Comparison of ENCODE assay signal across 6 cellular contexts in genomic region chr19:19488041-19488874, GRCh38. TPM values are rescaled to one million over a fixed set of nuclear protein-coding genes. Genes with fewer than 3 reads are reported as not detected.
DNase-seq lines count a peak whose midpoint lies in the region; ATAC-seq and TF ChIP-seq lines count a peak whose summit lies in the region.

No MANE protein-coding gene starts in this region.

- H3K23me2 ChIP-seq in H9 (ENCODE audit: insufficient read length, low read depth, low read length, poor library complexity, severe bottlenecking) = no peaks in the 10 kb centered on the region

- peaks cover 9% of the 10 kb centered on the region; the same call in 1 of the 2 replicates for H3K4me1 ChIP-seq in H9 (ENCODE audit: insufficient read depth, low read length)
- H3K4me1 ChIP-seq in body of pancreas = peaks cover 55% of the 10 kb centered on the region

- no peaks in the 10 kb centered on the region for H4K20me1 ChIP-seq in H9 (ENCODE audit: control insufficient read depth, insufficient read depth, insufficient read length)

- no peak overlapping the region for H3K56ac ChIP-seq in H9 (ENCODE audit: insufficient read length, low read depth, low read length)

- no peak overlapping the region for H3T11ph ChIP-seq in H9 (ENCODE audit: low read length)

- H3K4me3 ChIP-seq in body of pancreas = no peak overlapping the region

- H2BK15ac ChIP-seq in H9 (ENCODE audit: low read depth, low read length) = no peak overlapping the region

- peak overlapping the region; percentile 17 to 29; a peak in 2 of 5 replicates for H3K4me3 Mint-ChIP-seq in H9
- peak overlapping the region; percentile 48 to 79 (median 73) for H3K4me3 Mint-ChIP-seq in naive thymus-derived CD8-positive, alpha-beta T cell

- H3K9me3 Mint-ChIP-seq in H9 = no peaks in the 10 kb centered on the region
- no peaks in the 10 kb centered on the region for H3K9me3 Mint-ChIP-seq in naive thymus-derived CD8-positive, alpha-beta T cell

- H3K9me3 ChIP-seq in H9 (ENCODE audit: control insufficient read depth, low read depth, low read length) (no peaks in the 10 kb centered on the region), body of pancreas (no peaks in the 10 kb centered on the region)

- H4K91ac ChIP-seq in H9 (ENCODE audit: insufficient read length, low read depth, low read length) = no peak overlapping the region

- no peak overlapping the region for H3K4me2 ChIP-seq in H9 (ENCODE audit: insufficient read depth, insufficient read length, low read length)

- H3K4me1 Mint-ChIP-seq in H9 = peaks cover 47 to 49% of the 10 kb centered on the region in 2 experiments
- H3K4me1 Mint-ChIP-seq in naive thymus-derived CD8-positive, alpha-beta T cell = peaks cover 23 to 70% (median 62%) of the 10 kb centered on the region in 4 donors

- no CpG with 5 or more reads among the region's 18 CpGs for WGBS in H9 (ENCODE audit: extremely low coverage, insufficient read length, low lambda C conversion rate)
- 46 to 62% methylated on average over 6 to 18 of the region's 18 CpGs for WGBS in body of pancreas, 2 donors

- H3K27ac Mint-ChIP-seq in H9 = peak overlapping the region; percentile 96 to 99 (median 98)
- peak overlapping the region; percentile 97 to 99 (median 98) for H3K27ac Mint-ChIP-seq in naive thymus-derived CD8-positive, alpha-beta T cell

- no peak overlapping the region for H4K5ac ChIP-seq in H9 (ENCODE audit: insufficient read length, low read depth, low read length)

- H2AFZ ChIP-seq in H9 (ENCODE audit: low read length) = no peak overlapping the region

- no peak overlapping the region for H2AK5ac ChIP-seq in H9 (ENCODE audit: insufficient read length, low read length)

- peaks cover 11 to 33% (median 28%) of the 10 kb centered on the region in 3 experiments; a peak in 6 of 7 replicates for H3K36me3 Mint-ChIP-seq in H9 (ENCODE audit: insufficient read depth in 1 of 3, low read depth in 3 of 3)
- peaks cover 0 to 23% (median 2%) of the 10 kb centered on the region in 3 donors for H3K36me3 Mint-ChIP-seq in naive thymus-derived CD8-positive, alpha-beta T cell

- H2BK20ac ChIP-seq in H9 (ENCODE audit: low read depth, low read length, poor library complexity, severe bottlenecking) = no peak overlapping the region

- no peak for TF ChIP-seq POLR2A in body of pancreas (IDR thresholded peaks at IDR 0.05)

- POLR2A ChIA-PET in naive thymus-derived CD8-positive, alpha-beta T cell (lab: Charles Lee) = interaction anchor here (0.7 to 9.1 kb wide), 13 partner anchors 13 to 297 kb away, joined by 3 to 131 read pairs (median 8); partner anchors contain the start of genes GATAD2A and NR2C2AP

- ATAC-seq in body of pancreas (peak; percentile 12), GM19035 (IDR thresholded peaks at IDR 0.05; ENCODE audit: unreplicated experiment) (no peak)
- no peak for ATAC-seq in naive thymus-derived CD8-positive, alpha-beta T cell

- DNase-seq in H9 = no peak
- peak; percentile 51 to 65 (median 58) for DNase-seq in body of pancreas
- peak in 1 of 10 donors; percentile 59 for DNase-seq in naive thymus-derived CD8-positive, alpha-beta T cell
- no peak for DNase-seq in NCI-H128 (lab: John Stamatoyannopoulos, UW; ENCODE audit: unreplicated experiment)
- no peak for DNase-seq in NCI-H774 (lab: John Stamatoyannopoulos, UW)

- no peaks in the 10 kb centered on the region for H3K27me3 ChIP-seq in H9 (ENCODE audit: insufficient read depth, low read length)
- no peaks in the 10 kb centered on the region for H3K27me3 ChIP-seq in body of pancreas

- peaks cover 4% of the 10 kb centered on the region; the same call in 1 of the 2 replicates for H3K79me2 ChIP-seq in H9 (ENCODE audit: insufficient read depth, low read length)

- no peak overlapping the region for H3K4ac ChIP-seq in H9 (ENCODE audit: low read depth, low read length)

- H3K23ac ChIP-seq in H9 (ENCODE audit: insufficient read length, low read depth, low read length) = no peak overlapping the region

- peak overlapping the region; percentile 11; the same call in 1 of the 2 replicates for H3K14ac ChIP-seq in H9 (ENCODE audit: insufficient read depth, low read length)

- H3K79me1 ChIP-seq in H9 (ENCODE audit: insufficient read depth, low read depth, low read length, poor library complexity, severe bottlenecking) = no peaks in the 10 kb centered on the region

- peak overlapping the region; percentile 2 for H3K27ac ChIP-seq in H9 (ENCODE audit: insufficient read length, low read depth, low read length)
- H3K27ac ChIP-seq in body of pancreas = peak overlapping the region; percentile 53 to 88 (median 77)

- H3K18ac ChIP-seq in H9 (ENCODE audit: insufficient read length, low read depth, low read length) = peak overlapping the region; percentile 75

- peaks cover 0 to 2% of the 10 kb centered on the region in 2 donors for H3K36me3 ChIP-seq in body of pancreas (replicated peaks in 1 of 2; ENCODE audit: insufficient read depth in 1 of 2, low read depth in 2 of 2)

- no peak overlapping the region for H2BK120ac ChIP-seq in H9 (ENCODE audit: low read depth, low read length, poor library complexity, severe bottlenecking)

- H3K27me3 Mint-ChIP-seq in H9 (ENCODE audit: low read depth) = no peaks in the 10 kb centered on the region
- no peaks in the 10 kb centered on the region for H3K27me3 Mint-ChIP-seq in naive thymus-derived CD8-positive, alpha-beta T cell

- H4K8ac ChIP-seq in H9 (replicated peaks; ENCODE audit: insufficient read length, low read depth, low read length) = no peak overlapping the region

- TF ChIP-seq CTCF in H9 (conservative IDR thresholded peaks at IDR 0.05) (no peak), body of pancreas (IDR thresholded peaks at IDR 0.05) (no peak)

- intact Hi-C loops in body of pancreas (cut with DNase I) = no loop called here

- no peak overlapping the region for H2BK5ac ChIP-seq in H9 (ENCODE audit: insufficient read length, low read length)

- H2BK12ac ChIP-seq in H9 (ENCODE audit: insufficient read length, low read depth, low read length) = no peak overlapping the region

- H3K9ac ChIP-seq in H9 (ENCODE audit: extremely low read depth, insufficient read length, low read length) = no peak overlapping the region

RNA-seq across cellular contexts. Expression of gene TSSK6, which starts 27.1 kb away (rescaled TPM):
- total RNA-seq in H9 (2021) (2.6 and 2.8 TPM in 2 replicates), body of pancreas (1 to 10 TPM; 2.1 to 2.6 TPM)
- total RNA-seq in naive thymus-derived CD8-positive, alpha-beta T cell = 10 to 100 TPM in 1 of 2 experiments, 1 to 10 TPM in 1; 9.3 to 10.8 TPM
- 1 to 10 TPM in 2 of 3 donors, under 1 TPM in 1; 0.59 to 3.7 (median 3.1) TPM for polyA plus RNA-seq in naive thymus-derived CD8-positive, alpha-beta T cell

RNA-seq across cellular contexts. Expression of gene NDUFA13, which starts 27.8 kb away (rescaled TPM):
- total RNA-seq in H9 (2021) (489 and 509 TPM in 2 replicates), body of pancreas (10 to 100 TPM; 32.0 to 38.4 TPM)
- total RNA-seq in naive thymus-derived CD8-positive, alpha-beta T cell = 100 to 1,000 TPM; 177 to 180 TPM
- polyA plus RNA-seq in naive thymus-derived CD8-positive, alpha-beta T cell = 100 to 1,000 TPM; 329 to 360 (median 338) TPM

RNA-seq across cellular contexts. Expression of gene YJEFN3, which starts 40.5 kb away (rescaled TPM):
- 15.7 and 16.6 TPM in 2 replicates for total RNA-seq in H9 (2021)
- total RNA-seq in body of pancreas = 10 to 100 TPM in 1 of 2 donors, 1 to 10 TPM in 1; 2.6 to 11.2 TPM
- total RNA-seq in naive thymus-derived CD8-positive, alpha-beta T cell = 10 to 100 TPM; 11.1 to 12.8 TPM
- polyA plus RNA-seq in naive thymus-derived CD8-positive, alpha-beta T cell = under 1 TPM in 2 of 3 donors, not detected in 1; 0.08 to 0.63 TPM

RNA-seq across cellular contexts. Expression of gene CILP2, which starts 49.8 kb away (rescaled TPM):
- total RNA-seq in H9 (2021) (5.9 and 6.4 TPM in 2 replicates), body of pancreas (under 1 TPM in 1 of 2 donors, not detected in 1; 0.66 TPM)
- under 1 TPM; 0.31 to 0.41 TPM for total RNA-seq in naive thymus-derived CD8-positive, alpha-beta T cell
- under 1 TPM in 2 of 3 donors, not detected in 1; 0.56 to 0.64 TPM for polyA plus RNA-seq in naive thymus-derived CD8-positive, alpha-beta T cell

Comparison
In these comparisons a context has a peak if more than half of its experiments do, and no peak if none do; other contexts are left out.
1. DNase-seq: peak in body of pancreas (4 of 4); none in H9 (single experiment), NCI-H128 (single experiment) and NCI-H774 (single experiment).
2. RNA of gene NDUFA13, which starts 27.8 kb away (total RNA-seq): 489 to 509 TPM in H9 and 177 to 180 TPM in naive thymus-derived CD8-positive, alpha-beta T cell; 32.0 to 38.4 TPM in body of pancreas; every median in the first group is over 4 times any median in the second.